Comparison of ENCODE assay signal across 13 cellular contexts in genomic region chr5:112694853-112695709, GRCh38. TPM values are rescaled to one million over a fixed set of nuclear protein-coding genes. Genes with fewer than 3 reads are reported as not detected.
DNase-seq lines count a peak whose midpoint lies in the region; ATAC-seq and TF ChIP-seq lines count a peak whose summit lies in the region.
"Had no signal": no experiment of that assay in that cellular context is flagged by ENCODE, and none has a peak within 500 bp of the region (broad histone marks: within the 10 kb centered on the region; RNA-seq: fewer than 3 reads in every experiment).

No MANE protein-coding gene starts in this region.

- no peak for TF ChIP-seq POLR2A in body of pancreas (IDR thresholded peaks at IDR 0.05)

- H3K9me3 ChIP-seq in body of pancreas = no peaks in the 10 kb centered on the region
- H3K9me3 ChIP-seq in effector memory CD4-positive, alpha-beta T cell (ENCODE audit: control insufficient read depth, low read length) = no peaks in the 10 kb centered on the region
- H3K9me3 ChIP-seq: pancreas, suprapubic skin had no signal

- H3K27me3 ChIP-seq in body of pancreas = no peaks in the 10 kb centered on the region
- peaks cover 5% of the 10 kb centered on the region for H3K27me3 ChIP-seq in effector memory CD4-positive, alpha-beta T cell (replicated peaks; ENCODE audit: control insufficient read depth, insufficient read depth, low read length, poor library complexity, severe bottlenecking)
- H3K27me3 ChIP-seq: pancreas, suprapubic skin had no signal

- no peaks in the 10 kb centered on the region for H3K36me3 ChIP-seq in body of pancreas (replicated peaks in 1 of 2; ENCODE audit: insufficient read depth in 1 of 2, low read depth in 2 of 2)
- H3K36me3 ChIP-seq in effector memory CD4-positive, alpha-beta T cell (ENCODE audit: control insufficient read depth, insufficient read depth, low read length) = no peaks in the 10 kb centered on the region
- H3K36me3 ChIP-seq: pancreas, suprapubic skin had no signal

- intact Hi-C loops in body of pancreas (cut with DNase I) = no loop called here

- 61 to 65% methylated on average over 3 of the region's 3 CpGs for WGBS in body of pancreas, 2 donors

- no peak overlapping the region for H3K27ac ChIP-seq in body of pancreas
- no peak overlapping the region for H3K27ac ChIP-seq in effector memory CD4-positive, alpha-beta T cell (ENCODE audit: insufficient read depth, low read length, poor library complexity, severe bottlenecking)
- H3K27ac ChIP-seq: pancreas, suprapubic skin had no signal

- no peak for TF ChIP-seq CTCF in body of pancreas (IDR thresholded peaks at IDR 0.05)

- no peak overlapping the region for H3K4me3 ChIP-seq in body of pancreas
- H3K4me3 ChIP-seq in effector memory CD4-positive, alpha-beta T cell (ENCODE audit: insufficient read depth, low read depth, low read length, poor library complexity, severe bottlenecking) = no peak overlapping the region
- H3K4me3 ChIP-seq: pancreas, suprapubic skin had no signal

- ATAC-seq in body of pancreas = no peak
- ATAC-seq: left colon had no signal

- no peaks in the 10 kb centered on the region for H3K4me1 ChIP-seq in body of pancreas
- no peaks in the 10 kb centered on the region for H3K4me1 ChIP-seq in effector memory CD4-positive, alpha-beta T cell (ENCODE audit: control insufficient read depth, insufficient read depth, low read length, poor library complexity, severe bottlenecking)
- H3K4me1 ChIP-seq: pancreas, suprapubic skin had no signal

- DNase-seq in AG20443 (ENCODE audit: low spot score) = peak; percentile 75
- DNase-seq in LHCN-M2 (ENCODE audit: low read depth) = peak; percentile 93
- DNase-seq in amniotic epithelial cell (ENCODE audit: low read depth) = peak; percentile 99
- DNase-seq in islet precursor cell = peak; percentile 62
- no peak for DNase-seq in hypothalamus (lab: John Stamatoyannopoulos, UW)
- DNase-seq in COLO668 (lab: John Stamatoyannopoulos, UW; ENCODE audit: unreplicated experiment) = no peak
- no peak for DNase-seq in body of pancreas
- DNase-seq in effector memory CD4-positive, alpha-beta T cell = no peak
- DNase-seq: aorta, left colon, NCI-H1694 treated with DMSO at 0.1 percent for 48 hours, pancreas had no signal

RNA-seq across cellular contexts. Expression of gene APC, which starts 42.6 kb away (rescaled TPM):
- total RNA-seq in LHCN-M2 (2014; rRNA removed) (25.8 and 40.0 TPM in 2 replicates), body of pancreas (10 to 100 TPM; 27.5 to 75.8 TPM)
- polyA plus RNA-seq in LHCN-M2 (2012) = 6.1 TPM

Comparison
In these comparisons a context has a peak if more than half of its experiments do, and no peak if none do; other contexts are left out.
1. DNase-seq: peak in AG20443 (single experiment), LHCN-M2 (single experiment), amniotic epithelial cell (single experiment) and islet precursor cell (single experiment); none in hypothalamus (0 of 51), COLO668 (single experiment), body of pancreas (0 of 4) and effector memory CD4-positive, alpha-beta T cell (0 of 3).